20 cellular contexts compared by ENCODE assay signal in the genomic region with DNA sequence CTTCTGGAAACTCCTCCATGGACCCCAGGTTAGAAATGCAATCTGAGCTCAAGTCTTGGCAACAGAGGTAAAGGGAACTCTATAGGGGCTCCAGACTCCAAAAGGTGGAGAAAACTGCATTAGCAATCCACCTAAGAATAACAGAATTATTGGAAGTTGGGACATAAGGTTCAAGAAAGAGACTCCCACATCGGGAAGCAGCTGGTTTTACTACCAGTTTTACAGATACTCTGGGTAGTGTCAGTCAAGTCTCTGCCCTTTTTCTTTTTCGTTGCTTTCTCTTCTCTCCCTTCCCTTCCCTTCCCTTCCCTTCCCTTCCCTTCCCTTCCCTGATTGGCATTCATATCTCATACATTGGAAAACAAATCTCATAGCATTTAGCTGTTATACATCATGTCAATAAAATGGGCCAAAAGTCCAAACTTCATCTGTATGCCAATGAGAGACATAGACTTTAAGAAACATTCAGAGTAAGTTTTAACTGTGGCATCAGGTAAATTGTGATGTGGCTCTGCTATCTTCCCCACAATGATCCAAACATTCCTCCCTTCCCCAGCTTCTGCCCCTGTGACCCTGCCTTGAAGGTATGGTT.
DNase-seq lines count a peak whose midpoint lies in the region; ATAC-seq, FAIRE-seq and TF ChIP-seq lines count a peak whose summit lies in the region.
"Had no signal": no experiment of that assay in that cellular context is flagged by ENCODE, and none has a peak within 500 bp of the region (broad histone marks: within the 10 kb centered on the region; RNA-seq: fewer than 3 reads in every experiment).

No MANE protein-coding gene starts in this region.

- CTCF ChIA-PET in HepG2 (lab: Yijun Ruan, JAX; ENCODE audit: low intra/inter-chr PET ratio, low total read pairs), result no interaction called here

- ATAC-seq in HepG2, result no peak
- ATAC-seq in right lobe of liver, result no peak
- ATAC-seq in left colon, result peak; percentile 60
- ATAC-seq: A549; CD8-positive, alpha-beta T cell had no signal

- TF ChIP-seq CTCF in HepG2 (CRISPR knock-in tag; IDR thresholded peaks at IDR 0.05) (no peak), right lobe of liver (IDR thresholded peaks at IDR 0.05) (no peak), ovary (IDR thresholded peaks at IDR 0.05) (no peak)

- H4K20me1 ChIP-seq in HepG2 (ENCODE audit: insufficient read depth, low read length), result no peaks in the 10 kb centered on the region
- H4K20me1 ChIP-seq: BLaER1 treated with 17β-estradiol and CSF1 and Interleukin-3, amounts not matched to agents 10 nM and 100 nM had no signal

- H2AFZ ChIP-seq in HepG2 (ENCODE audit: low read length), result no peak overlapping the region

- in situ Hi-C loops in HepG2 (cut with HindIII; ENCODE audit: extremely low pct_ligation_motif_present, low pct_unique_long_range_greater_than_20kb), result no loop called here

- H3K27ac ChIP-seq in HepG2 (ENCODE audit: extremely low read length, insufficient read depth, low read length) (no peak overlapping the region), right lobe of liver (no peak overlapping the region), ovary (no peak overlapping the region)
- H3K27ac ChIP-seq: 22Rv1; A549; BLaER1 treated with 17β-estradiol and CSF1 and Interleukin-3, amounts not matched to agents 10 nM and 100 nM; C4-2B had no signal

- DNase-seq in HepG2 (ENCODE audit: low spot score), result no peak
- no peak for DNase-seq in right lobe of liver
- DNase-seq in left colon, result no peak
- no peak for DNase-seq in ovary
- DNase-seq in Kasumi-1 (lab: John Stamatoyannopoulos, UW), result no peak
- DNase-seq: AML-193; Caco-2; Calu3; CD4-positive, alpha-beta T cell; CD8-positive, alpha-beta T cell; DMS79 treated with DMSO at 0.1 percent for 48 hours; GF-D8 had no signal

- no peak for TF ChIP-seq RAD21 in HepG2 (CRISPR knock-in tag; IDR thresholded peaks at IDR 0.05)

- no peaks in the 10 kb centered on the region for H3K36me3 ChIP-seq in HepG2 (replicated peaks in 1 of 2; ENCODE audit: control insufficient read depth in 1 of 2, insufficient read depth in 2 of 2, low read length in 2 of 2)
- H3K36me3 ChIP-seq in right lobe of liver, result no peaks in the 10 kb centered on the region
- H3K36me3 ChIP-seq in ovary, result no peaks in the 10 kb centered on the region
- H3K36me3 ChIP-seq: BLaER1 treated with 17β-estradiol and CSF1 and Interleukin-3, amounts not matched to agents 10 nM and 100 nM had no signal

- no peak for FAIRE-seq in HepG2 (lab: Jason Lieb, UNC)
- FAIRE-seq: A549, D721Med, G401.6, GM12891, GM19239 had no signal

- WGBS in HepG2 (ENCODE audit: low lambda C conversion rate), result 0% methylated on average over 2 of the region's 2 CpGs
- 26% methylated on average over 2 of the region's 2 CpGs for WGBS in right lobe of liver (ENCODE audit: insufficient coverage, low coverage, low lambda C conversion rate, missing lambda C conversion rate)
- 87 to 95% (median 92%) methylated on average over 2 of the region's 2 CpGs for WGBS in ovary, 3 donors

- intact Hi-C loops in HepG2 (cut with micrococcal nuclease; ENCODE audit: unreplicated experiment) (no loop called here), right lobe of liver (cut with DNase I) (no loop called here), left colon (cut with DNase I, micrococcal nuclease) (no loop called here), ovary (cut with DNase I) (no loop called here)

- no peaks in the 10 kb centered on the region for H3K79me2 ChIP-seq in HepG2 (ENCODE audit: insufficient read depth, low read length)

- H3K9me3 ChIP-seq in HepG2 (ENCODE audit: low read length), result no peaks in the 10 kb centered on the region
- no peaks in the 10 kb centered on the region for H3K9me3 ChIP-seq in right lobe of liver
- no peaks in the 10 kb centered on the region for H3K9me3 ChIP-seq in ovary
- H3K9me3 ChIP-seq: A549; BLaER1 treated with 17β-estradiol and CSF1 and Interleukin-3, amounts not matched to agents 10 nM and 100 nM; Caco-2 had no signal

- H3K4me2 ChIP-seq in HepG2 (ENCODE audit: low read depth, low read length), result no peak overlapping the region
- H3K4me2 ChIP-seq: A549; BLaER1 treated with 17β-estradiol and CSF1 and Interleukin-3, amounts not matched to agents 10 nM and 100 nM had no signal

- H3K27me3 ChIP-seq in HepG2 (ENCODE audit: control insufficient read depth in 1 of 2, insufficient read depth in 2 of 2, low read length in 2 of 2) (no peaks in the 10 kb centered on the region), right lobe of liver (no peaks in the 10 kb centered on the region), ovary (no peaks in the 10 kb centered on the region)
- H3K27me3 ChIP-seq: BLaER1 treated with 17β-estradiol and CSF1 and Interleukin-3, amounts not matched to agents 10 nM and 100 nM had no signal

- no TSS peak for BruUV-seq in HepG2 (replicated peaks; lab: Mats Ljungman, UMichigan)

- POLR2A ChIA-PET in HepG2 (lab: Yijun Ruan, JAX), result no interaction called here

- H3K4me3 ChIP-seq in HepG2 (replicated peaks in 1 of 3; ENCODE audit: insufficient read depth in 1 of 3, low read depth in 2 of 3, low read length in 3 of 3) (no peak overlapping the region), right lobe of liver (no peak overlapping the region), ovary (no peak overlapping the region)
- H3K4me3 ChIP-seq: A549; BLaER1 treated with 17β-estradiol and CSF1 and Interleukin-3, amounts not matched to agents 10 nM and 100 nM had no signal

- H3K4me1 ChIP-seq in HepG2 (ENCODE audit: insufficient read depth, low read length), result no peaks in the 10 kb centered on the region
- H3K4me1 ChIP-seq in right lobe of liver, result no peaks in the 10 kb centered on the region
- peaks cover 8% of the 10 kb centered on the region for H3K4me1 ChIP-seq in ovary (ENCODE audit: insufficient read depth)
- H3K4me1 ChIP-seq: BLaER1 treated with 17β-estradiol and CSF1 and Interleukin-3, amounts not matched to agents 10 nM and 100 nM; Caco-2 had no signal

- H3K9ac ChIP-seq in HepG2 (ENCODE audit: insufficient read depth, low read depth, low read length), result no peak overlapping the region
- H3K9ac ChIP-seq: BLaER1 treated with 17β-estradiol and CSF1 and Interleukin-3, amounts not matched to agents 10 nM and 100 nM had no signal

- TF ChIP-seq POLR2A in HepG2 (IDR thresholded peaks at IDR 0.05; ENCODE audit: insufficient read depth in 1 of 2, low read depth in 2 of 2, low read length in 2 of 2), result no peak
- TF ChIP-seq POLR2A in right lobe of liver (IDR thresholded peaks at IDR 0.05), result no peak
- TF ChIP-seq POLR2A in ovary (IDR thresholded peaks at IDR 0.05), result no peak

- TF ChIP-seq EP300 in HepG2 (IDR thresholded peaks at IDR 0.05; ENCODE audit: low read depth in 2 of 2, low read length in 2 of 2) (no peak), HepG2 (CRISPR knock-in tag; IDR thresholded peaks at IDR 0.05; ENCODE audit: borderline replicate concordance) (no peak), ovary (IDR thresholded peaks at IDR 0.05) (no peak)

TF ChIP-seq in HepG2, 621 proteins besides CTCF, POLR2A, EP300 and RAD21:
- no peak for TF ChIP-seq NR3C1 (CRISPR knock-in tag; IDR thresholded peaks at IDR 0.05)
- TF ChIP-seq ZBTB3 (CRISPR knock-in tag; IDR thresholded peaks at IDR 0.05; ENCODE audit: borderline replicate concordance, low read depth), result no peak
- no peak for TF ChIP-seq NFIB (CRISPR knock-in tag; IDR thresholded peaks at IDR 0.05; ENCODE audit: borderline replicate concordance)
- TF ChIP-seq EHMT2 (IDR thresholded peaks at IDR 0.05; ENCODE audit: borderline replicate concordance, low read depth, low read length), result no peak
- no peak for TF ChIP-seq FOXK2 (IDR thresholded peaks at IDR 0.05)
- peak; percentile 95 for TF ChIP-seq HNRNPK (IDR thresholded peaks at IDR 0.05; ENCODE audit: low read depth, low read length, poor library complexity, severe bottlenecking)
- no peak for TF ChIP-seq ZNF549 (CRISPR knock-in tag; IDR thresholded peaks at IDR 0.05)
- TF ChIP-seq PCBP1 (IDR thresholded peaks at IDR 0.05; ENCODE audit: borderline replicate concordance, low read depth, low read length), result 0 out of 2 replicates have a peak, but pooled peaks have one; percentile 66
- peak; percentile 71 for TF ChIP-seq PCBP2 (optimal IDR thresholded peaks at IDR 0.05; ENCODE audit: low read depth, low read length, poor library complexity, severe bottlenecking)
- TF ChIP-seq, protein P1, sequence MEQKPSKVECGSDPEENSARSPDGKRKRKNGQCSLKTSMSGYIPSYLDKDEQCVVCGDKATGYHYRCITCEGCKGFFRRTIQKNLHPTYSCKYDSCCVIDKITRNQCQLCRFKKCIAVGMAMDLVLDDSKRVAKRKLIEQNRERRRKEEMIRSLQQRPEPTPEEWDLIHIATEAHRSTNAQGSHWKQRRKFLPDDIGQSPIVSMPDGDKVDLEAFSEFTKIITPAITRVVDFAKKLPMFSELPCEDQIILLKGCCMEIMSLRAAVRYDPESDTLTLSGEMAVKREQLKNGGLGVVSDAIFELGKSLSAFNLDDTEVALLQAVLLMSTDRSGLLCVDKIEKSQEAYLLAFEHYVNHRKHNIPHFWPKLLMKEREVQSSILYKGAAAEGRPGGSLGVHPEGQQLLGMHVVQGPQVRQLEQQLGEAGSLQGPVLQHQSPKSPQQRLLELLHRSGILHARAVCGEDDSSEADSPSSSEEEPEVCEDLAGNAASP (CRISPR knock-in tag; IDR thresholded peaks at IDR 0.05; ENCODE audit: borderline replicate concordance), result no peak
